20 cellular contexts compared by ENCODE assay signal in the genomic region with DNA sequence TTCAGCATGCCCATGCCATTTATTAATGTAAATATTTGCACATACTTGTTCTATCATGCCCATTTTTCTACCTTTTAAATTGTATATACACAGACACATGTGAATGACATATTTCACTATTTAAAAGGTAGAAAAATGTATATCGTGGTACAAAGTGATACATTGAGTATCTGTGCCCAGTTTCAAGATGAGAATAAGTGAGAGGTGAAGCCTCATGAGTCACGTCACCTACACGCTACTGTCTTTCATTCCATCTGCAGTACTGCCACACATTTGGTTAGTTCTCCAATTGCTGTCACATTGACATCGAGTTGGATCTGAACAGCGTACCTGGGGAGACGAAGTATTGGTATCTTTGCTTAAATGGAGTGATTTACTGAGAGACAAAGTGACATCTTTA. TPM values are rescaled to one million over a fixed set of nuclear protein-coding genes. Genes with fewer than 3 reads are reported as not detected.
A peak's percentile ranks its signal among the peaks of the same experiment; 100 is the strongest.
DNase-seq lines count a peak whose midpoint lies in the region; ATAC-seq and TF ChIP-seq lines count a peak whose summit lies in the region.
"Had no signal": no experiment of that assay in that cellular context is flagged by ENCODE, and none has a peak within 500 bp of the region (broad histone marks: within the 10 kb centered on the region; RNA-seq: fewer than 3 reads in every experiment).

No MANE protein-coding gene starts in this region.

- BruUV-seq in IMR-90 (replicated peaks; lab: Mats Ljungman, UMichigan) = no TSS peak

- H2AFZ ChIP-seq in IMR-90 (replicated peaks; ENCODE audit: low read length, poor library complexity) = no peak overlapping the region

- no peak overlapping the region for H2AK9ac ChIP-seq in IMR-90 (replicated peaks; ENCODE audit: low read depth, low read length, poor library complexity)

- H4K20me1 ChIP-seq in IMR-90 (ENCODE audit: insufficient read depth, low read length) = peaks cover 68% of the 10 kb centered on the region
- H4K20me1 ChIP-seq: BLaER1 had no signal

- H3K9me1 ChIP-seq in IMR-90 (ENCODE audit: insufficient read depth, low read length) = peaks cover 17% of the 10 kb centered on the region

- H2BK5ac ChIP-seq in IMR-90 (ENCODE audit: low read depth, low read length, poor library complexity, severe bottlenecking) = peak overlapping the region; percentile 71

- TF ChIP-seq CTCF in IMR-90 (conservative IDR thresholded peaks at IDR 0.05; ENCODE audit: low read depth, low read length) (no peak), foreskin keratinocyte (conservative IDR thresholded peaks at IDR 0.05) (no peak), natural killer cell (IDR thresholded peaks at IDR 0.05) (no peak)

- WGBS in IMR-90 (ENCODE audit: extremely low coverage in 2 of 2, insufficient read length in 1 of 2), 2 experiments = no CpG with 5 or more reads among the region's 6 CpGs

- peaks cover 27 to 50% of the 10 kb centered on the region in 2 experiments for H3K79me1 ChIP-seq in IMR-90 (ENCODE audit: low read depth in 1 of 2, low read length in 2 of 2)

- peaks cover 5% of the 10 kb centered on the region for H3K4me1 ChIP-seq in IMR-90 (ENCODE audit: control insufficient read depth, insufficient read depth, low read length)
- peaks cover 16% of the 10 kb centered on the region for H3K4me1 ChIP-seq in foreskin keratinocyte
- no peaks in the 10 kb centered on the region for H3K4me1 ChIP-seq in HAP-1
- H3K4me1 ChIP-seq: BLaER1 had no signal

- no peaks in the 10 kb centered on the region for H3K36me3 Mint-ChIP-seq in activated naive CD8-positive, alpha-beta T cell treated with anti-CD3 and anti-CD28 coated beads, Interleukin-2, amount 50 U/mL, for 24 hours (ENCODE audit: low read depth)
- H3K36me3 Mint-ChIP-seq in activated naive CD8-positive, alpha-beta T cell treated with anti-CD3 and anti-CD28 coated beads for 36 hours = no peaks in the 10 kb centered on the region
- H3K36me3 Mint-ChIP-seq in natural killer cell = peaks cover 7% of the 10 kb centered on the region
- H3K36me3 Mint-ChIP-seq: CD8-positive, alpha-beta T cell had no signal

- H3K23ac ChIP-seq in IMR-90 (ENCODE audit: low read depth, low read length) = peak overlapping the region; percentile 65; the same call in 1 of the 2 replicates

- H3K27ac ChIP-seq in IMR-90 (ENCODE audit: insufficient read depth, low read length) (no peak overlapping the region; the same call in 1 of the 2 replicates), foreskin keratinocyte (peak overlapping the region; percentile 52)
- H3K27ac ChIP-seq: BLaER1 had no signal

- DNase-seq in activated naive CD8-positive, alpha-beta T cell treated with anti-CD3 and anti-CD28 coated beads, Interleukin-2, amount 50 U/mL, for 24 hours = no peak
- DNase-seq in activated naive CD8-positive, alpha-beta T cell treated with anti-CD3 and anti-CD28 coated beads for 36 hours = no peak
- DNase-seq in IMR-90 = no peak
- DNase-seq in foreskin keratinocyte = no peak
- DNase-seq in HAP-1 (ENCODE audit: low spot score in 2 of 2) = no peak
- no peak for DNase-seq in natural killer cell
- DNase-seq: Calu3; CD8-positive, alpha-beta T cell; Karpas-422; MG63; NCI-H1048; NCI-H1436; NCI-H1930; NCI-H345; NCI-H524 treated with DMSO at 0.1 percent for 48 hours had no signal

- intact Hi-C loops in IMR-90 (cut with micrococcal nuclease) = no loop called here
- intact Hi-C loops in natural killer cell (cut with micrococcal nuclease) = no loop called here

- H4K91ac ChIP-seq in IMR-90 (ENCODE audit: insufficient read depth, low read depth, low read length) = no peak overlapping the region

- H2BK120ac ChIP-seq in IMR-90 (ENCODE audit: low read depth, low read length) = no peak overlapping the region

- H3K4me1 Mint-ChIP-seq in activated naive CD8-positive, alpha-beta T cell treated with anti-CD3 and anti-CD28 coated beads, Interleukin-2, amount 50 U/mL, for 24 hours = no peaks in the 10 kb centered on the region
- no peaks in the 10 kb centered on the region for H3K4me1 Mint-ChIP-seq in activated naive CD8-positive, alpha-beta T cell treated with anti-CD3 and anti-CD28 coated beads for 36 hours
- no peaks in the 10 kb centered on the region for H3K4me1 Mint-ChIP-seq in natural killer cell

- no peak for TF ChIP-seq RAD21 in IMR-90 (IDR thresholded peaks at IDR 0.05; ENCODE audit: low read length)

- peak overlapping the region; percentile 2; the same call in 1 of the 2 replicates for H2BK20ac ChIP-seq in IMR-90 (ENCODE audit: low read depth, low read length)

- H3K9me3 ChIP-seq in IMR-90 (ENCODE audit: control insufficient read depth, insufficient read depth, low read length) = no peaks in the 10 kb centered on the region
- H3K9me3 ChIP-seq in HAP-1 = peaks cover 2% of the 10 kb centered on the region; the same call in 1 of the 2 replicates
- H3K9me3 ChIP-seq: MG63 had no signal

- peak overlapping the region; percentile 61 for H2AK5ac ChIP-seq in IMR-90 (ENCODE audit: low read depth, low read length)

- H3K4me3 ChIP-seq in IMR-90 (ENCODE audit: insufficient read depth, low read depth, low read length) (no peak overlapping the region), HAP-1 (no peak overlapping the region)
- H3K4me3 ChIP-seq: BLaER1, GM12878, MG63 had no signal

- 0 out of 2 replicates have a peak overlapping the region, but pooled peaks have one; percentile 1 for H3K4me2 ChIP-seq in IMR-90 (ENCODE audit: low read depth, low read length)
- H3K4me2 ChIP-seq: BLaER1 had no signal

- H3K9me3 Mint-ChIP-seq in activated naive CD8-positive, alpha-beta T cell treated with anti-CD3 and anti-CD28 coated beads, Interleukin-2, amount 50 U/mL, for 24 hours = peaks cover 5% of the 10 kb centered on the region
- peaks cover 13% of the 10 kb centered on the region for H3K9me3 Mint-ChIP-seq in activated naive CD8-positive, alpha-beta T cell treated with anti-CD3 and anti-CD28 coated beads for 36 hours
- H3K9me3 Mint-ChIP-seq in natural killer cell = peaks cover 0 to 4% of the 10 kb centered on the region in 2 donors

- H3K14ac ChIP-seq in IMR-90 (replicated peaks; ENCODE audit: low read depth, low read length) = peak overlapping the region; percentile 54; the same call in 1 of the 2 replicates

- in situ Hi-C loops in IMR-90 (cut with MboI; ENCODE audit: low sequenced_read_pairs) (no loop called here), HAP-1 (cut with MboI; ENCODE audit: low sequenced_read_pairs) (no loop called here)

- POLR2A ChIA-PET in IMR-90 (lab: Charles Lee; ENCODE audit: unreplicated experiment) = no interaction called here

- H3K27ac Mint-ChIP-seq in activated naive CD8-positive, alpha-beta T cell treated with anti-CD3 and anti-CD28 coated beads, Interleukin-2, amount 50 U/mL, for 24 hours = no peak overlapping the region
- no peak overlapping the region for H3K27ac Mint-ChIP-seq in activated naive CD8-positive, alpha-beta T cell treated with anti-CD3 and anti-CD28 coated beads for 36 hours
- no peak overlapping the region for H3K27ac Mint-ChIP-seq in natural killer cell
- H3K27ac Mint-ChIP-seq: CD8-positive, alpha-beta T cell had no signal

- 0 out of 2 replicates have a peak overlapping the region, but pooled peaks have one; percentile 13 for H3K4ac ChIP-seq in IMR-90 (ENCODE audit: low read depth, low read length)

- no peak overlapping the region for H2BK15ac ChIP-seq in IMR-90 (ENCODE audit: low read depth, low read length)

- H3K27me3 ChIP-seq in IMR-90 (ENCODE audit: control insufficient read depth, insufficient read depth, low read length) (no peaks in the 10 kb centered on the region), foreskin keratinocyte (no peaks in the 10 kb centered on the region), HAP-1 (ENCODE audit: low read depth) (no peaks in the 10 kb centered on the region)
- H3K27me3 ChIP-seq: BLaER1, MG63 had no signal

- no peak overlapping the region for H3K9ac ChIP-seq in IMR-90 (ENCODE audit: low read depth, low read length)
- H3K9ac ChIP-seq: BLaER1 had no signal

- peak overlapping the region; percentile 1 to 51; a peak in 1 of 4 replicates for H4K8ac ChIP-seq in IMR-90 (ENCODE audit: low read depth in 2 of 2, low read length in 2 of 2)

- CTCF ChIA-PET in IMR-90 (lab: Yijun Ruan, JAX) = no interaction called here

- H3K27me3 Mint-ChIP-seq in activated naive CD8-positive, alpha-beta T cell treated with anti-CD3 and anti-CD28 coated beads, Interleukin-2, amount 50 U/mL, for 24 hours = peaks cover 51% of the 10 kb centered on the region
- H3K27me3 Mint-ChIP-seq in activated naive CD8-positive, alpha-beta T cell treated with anti-CD3 and anti-CD28 coated beads for 36 hours = peaks cover 61% of the 10 kb centered on the region
- H3K27me3 Mint-ChIP-seq in natural killer cell (ENCODE audit: low read depth in 2 of 2) = peaks cover 19 to 43% of the 10 kb centered on the region in 2 donors

- H3K36me3 ChIP-seq in IMR-90 (ENCODE audit: control insufficient read depth, insufficient read depth, low read length) (peaks cover 48% of the 10 kb centered on the region), HAP-1 (replicated peaks) (no peaks in the 10 kb centered on the region)
- H3K36me3 ChIP-seq: BLaER1 had no signal

- no peak overlapping the region for H3K56ac ChIP-seq in IMR-90 (ENCODE audit: extremely low read depth, insufficient read depth, low read length)

- no peak overlapping the region for H3K4me3 Mint-ChIP-seq in activated naive CD8-positive, alpha-beta T cell treated with anti-CD3 and anti-CD28 coated beads, Interleukin-2, amount 50 U/mL, for 24 hours
- no peak overlapping the region for H3K4me3 Mint-ChIP-seq in activated naive CD8-positive, alpha-beta T cell treated with anti-CD3 and anti-CD28 coated beads for 36 hours
- H3K4me3 Mint-ChIP-seq in natural killer cell = no peak overlapping the region
- H3K4me3 Mint-ChIP-seq: CD8-positive, alpha-beta T cell had no signal

- TF ChIP-seq POLR2A in IMR-90 (IDR thresholded peaks at IDR 0.05; ENCODE audit: low read depth, low read length) = no peak; the same call in 1 of the 2 replicates

- peak; percentile 52 for ATAC-seq in activated naive CD8-positive, alpha-beta T cell treated with anti-CD3 and anti-CD28 coated beads, Interleukin-2, amount 50 U/mL, for 24 hours
- no peak for ATAC-seq in IMR-90 (ENCODE audit: low read depth)
- no peak for ATAC-seq in foreskin keratinocyte
- no peak for ATAC-seq in GM21723 (IDR thresholded peaks at IDR 0.05; ENCODE audit: unreplicated experiment)
- no peak for ATAC-seq in natural killer cell
- ATAC-seq: CD8-positive, alpha-beta T cell; GM12878 had no signal

- dilution Hi-C loops in IMR-90 (cut with HindIII; ENCODE audit: low sequenced_read_pairs, unreplicated experiment) = no loop called here

- peak overlapping the region; percentile 4; the same call in 1 of the 2 replicates for H3K18ac ChIP-seq in IMR-90 (ENCODE audit: low read depth, low read length)

- no peak overlapping the region; the same call in 1 of the 2 replicates for H4K5ac ChIP-seq in IMR-90 (ENCODE audit: low read depth, low read length)

RNA-seq across cellular contexts. Expression of gene GREM1, which starts 11.9 kb away (rescaled TPM):
- total RNA-seq in activated naive CD8-positive, alpha-beta T cell treated with anti-CD3 and anti-CD28 coated beads for 36 hours = not detected
- total RNA-seq in IMR-90 (2012; rRNA removed) = 848 and 1,032 TPM in 2 replicates
- polyA plus RNA-seq in IMR-90 (2012; rRNA removed) = 852 and 1,130 TPM in 2 replicates
- 185 and 289 TPM in 2 replicates for polyA plus RNA-seq in IMR-90 (2012; cell fraction: cytosol; rRNA removed)
- 59.3 and 362 TPM in 2 replicates for polyA plus RNA-seq in IMR-90 (2012; cell fraction: nucleus; rRNA removed; ENCODE audit: low replicate concordance)
- total RNA-seq in foreskin keratinocyte = 0.04 and 0.10 TPM in 2 replicates
- 0.04 and 0.07 TPM in 2 replicates for polyA plus RNA-seq in foreskin keratinocyte
- not detected for total RNA-seq in natural killer cell
- total RNA-seq: A172; Calu3; CD8-positive, alpha-beta T cell; HT-29 had no signal

Comparison
In these comparisons a context has a peak if more than half of its experiments do, and no peak if none do; other contexts are left out.
1. RNA of gene GREM1, which starts 11.9 kb away (total RNA-seq): 848 to 1,032 TPM in IMR-90; 0.04 to 0.10 TPM in foreskin keratinocyte, not detected in activated naive CD8-positive, alpha-beta T cell treated with anti-CD3 and anti-CD28 coated beads for 36 hours and not detected in natural killer cell; every median in the first group is over 100 times any median in the second.